ENCODE assay signal across 15 cellular contexts in genomic region chr5:35417040-35417439, GRCh38.
A peak's percentile ranks its signal among the peaks of the same experiment; 100 is the strongest.
DNase-seq lines count a peak whose midpoint lies in the region; TF ChIP-seq lines count a peak whose summit lies in the region.
"Had no signal": no experiment of that assay in that cellular context is flagged by ENCODE, and none has a peak within 500 bp of the region (broad histone marks: within the 10 kb centered on the region; RNA-seq: fewer than 3 reads in every experiment).

No MANE protein-coding gene starts in this region.

- peak; percentile 85 for DNase-seq in NCI-H748 (lab: John Stamatoyannopoulos, UW; ENCODE audit: unreplicated experiment)
- peak; percentile 82 for DNase-seq in NCI-H748 treated with DMSO at 0.1 percent for 48 hours (lab: John Stamatoyannopoulos, UW)
- no peak for DNase-seq in NCI-H2171 treated with DMSO at 0.1 percent for 48 hours (lab: John Stamatoyannopoulos, UW)
- DNase-seq in mesenteric fat pad (ENCODE audit: low spot score), result no peak
- DNase-seq in HCEC 1CT, result no peak
- DNase-seq: BE2C; CD4-positive, alpha-beta memory T cell; DND-41; GDM1; GOT3; H9 had no signal

- H3K27me3 ChIP-seq in liver (ENCODE audit: control insufficient read depth in 4 of 4, insufficient read depth in 4 of 4, low read length in 3 of 4), result no peaks in the 10 kb centered on the region
- H3K27me3 ChIP-seq: BE2C had no signal

- WGBS in liver, result 44% methylated on average over 4 of the region's 4 CpGs

- no peak overlapping the region for H3K9ac ChIP-seq in liver (ENCODE audit: low read depth in 1 of 2, low read length in 2 of 2)

- H3K4me3 ChIP-seq in liver (ENCODE audit: low read depth in 1 of 3, low read length in 3 of 3), result no peak overlapping the region
- H3K4me3 ChIP-seq: A549 had no signal

- H3K36me3 ChIP-seq in liver (ENCODE audit: control insufficient read depth in 4 of 4, insufficient read depth in 3 of 4, low read depth in 1 of 4, low read length in 3 of 4), result no peaks in the 10 kb centered on the region
- H3K36me3 ChIP-seq: BE2C had no signal

- H3K4me1 ChIP-seq in liver (ENCODE audit: control insufficient read depth in 4 of 4, insufficient read depth in 4 of 4, low read length in 3 of 4), result peaks cover 6 to 33% (median 26%) of the 10 kb centered on the region in 4 donors
- H3K4me1 ChIP-seq: A549, BE2C had no signal

- peak overlapping the region; percentile 10; the same call in 1 of the 2 replicates for H3K27ac ChIP-seq in VCaP
- peak overlapping the region; percentile 62 to 72 for H3K27ac ChIP-seq in liver (ENCODE audit: low read depth in 1 of 2, low read length in 2 of 2)
- H3K27ac ChIP-seq: A549, C4-2B had no signal

- no peaks in the 10 kb centered on the region for H3K9me3 ChIP-seq in liver (ENCODE audit: control insufficient read depth in 4 of 4, low read length in 3 of 4)
- H3K9me3 ChIP-seq: A549, BE2C had no signal

- TF ChIP-seq RAD21 in liver (IDR thresholded peaks at IDR 0.05), result no peak

- TF ChIP-seq CTCF in VCaP (conservative IDR thresholded peaks at IDR 0.05) (no peak), liver (IDR thresholded peaks at IDR 0.05; ENCODE audit: low read depth, low read length, missing input control) (no peak)

TF ChIP-seq in liver, 16 proteins besides CTCF, POLR2A, EP300 and RAD21:
- TF ChIP-seq ZBTB33 (IDR thresholded peaks at IDR 0.05) (no peak), RXRA (IDR thresholded peaks at IDR 0.05) (no peak), EGR1 (IDR thresholded peaks at IDR 0.05; ENCODE audit: low read depth in 2 of 2) (no peak), SP1 (IDR thresholded peaks at IDR 0.05) (no peak), FOXA2 (IDR thresholded peaks at IDR 0.05) (no peak), JUND (IDR thresholded peaks at IDR 0.05) (no peak), TAF1 (conservative IDR thresholded peaks at IDR 0.05) (no peak), ATF3 (IDR thresholded peaks at IDR 0.05) (no peak), HNF4G (IDR thresholded peaks at IDR 0.05) (no peak), GABPA (IDR thresholded peaks at IDR 0.05 in 1 of 2, conservative IDR thresholded peaks at IDR 0.05 in 1 of 2) (no peak), HNF4A (conservative IDR thresholded peaks at IDR 0.05) (no peak), NR2F2 (IDR thresholded peaks at IDR 0.05) (no peak), MAX (IDR thresholded peaks at IDR 0.05) (no peak), FOXA1 (IDR thresholded peaks at IDR 0.05) (no peak), YY1 (IDR thresholded peaks at IDR 0.05) (no peak)
- TF ChIP-seq, protein P1, sequence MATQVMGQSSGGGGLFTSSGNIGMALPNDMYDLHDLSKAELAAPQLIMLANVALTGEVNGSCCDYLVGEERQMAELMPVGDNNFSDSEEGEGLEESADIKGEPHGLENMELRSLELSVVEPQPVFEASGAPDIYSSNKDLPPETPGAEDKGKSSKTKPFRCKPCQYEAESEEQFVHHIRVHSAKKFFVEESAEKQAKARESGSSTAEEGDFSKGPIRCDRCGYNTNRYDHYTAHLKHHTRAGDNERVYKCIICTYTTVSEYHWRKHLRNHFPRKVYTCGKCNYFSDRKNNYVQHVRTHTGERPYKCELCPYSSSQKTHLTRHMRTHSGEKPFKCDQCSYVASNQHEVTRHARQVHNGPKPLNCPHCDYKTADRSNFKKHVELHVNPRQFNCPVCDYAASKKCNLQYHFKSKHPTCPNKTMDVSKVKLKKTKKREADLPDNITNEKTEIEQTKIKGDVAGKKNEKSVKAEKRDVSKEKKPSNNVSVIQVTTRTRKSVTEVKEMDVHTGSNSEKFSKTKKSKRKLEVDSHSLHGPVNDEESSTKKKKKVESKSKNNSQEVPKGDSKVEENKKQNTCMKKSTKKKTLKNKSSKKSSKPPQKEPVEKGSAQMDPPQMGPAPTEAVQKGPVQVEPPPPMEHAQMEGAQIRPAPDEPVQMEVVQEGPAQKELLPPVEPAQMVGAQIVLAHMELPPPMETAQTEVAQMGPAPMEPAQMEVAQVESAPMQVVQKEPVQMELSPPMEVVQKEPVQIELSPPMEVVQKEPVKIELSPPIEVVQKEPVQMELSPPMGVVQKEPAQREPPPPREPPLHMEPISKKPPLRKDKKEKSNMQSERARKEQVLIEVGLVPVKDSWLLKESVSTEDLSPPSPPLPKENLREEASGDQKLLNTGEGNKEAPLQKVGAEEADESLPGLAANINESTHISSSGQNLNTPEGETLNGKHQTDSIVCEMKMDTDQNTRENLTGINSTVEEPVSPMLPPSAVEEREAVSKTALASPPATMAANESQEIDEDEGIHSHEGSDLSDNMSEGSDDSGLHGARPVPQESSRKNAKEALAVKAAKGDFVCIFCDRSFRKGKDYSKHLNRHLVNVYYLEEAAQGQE (IDR thresholded peaks at IDR 0.05), result no peak

Comparison
In these comparisons a context has a peak if more than half of its experiments do, and no peak if none do; other contexts are left out.
1. DNase-seq: peak in NCI-H748 (single experiment) and NCI-H748 treated with DMSO at 0.1 percent for 48 hours (single experiment); none in NCI-H2171 treated with DMSO at 0.1 percent for 48 hours (single experiment), mesenteric fat pad (single experiment) and HCEC 1CT (single experiment).